13 cellular contexts compared by ENCODE assay signal in the genomic region with DNA sequence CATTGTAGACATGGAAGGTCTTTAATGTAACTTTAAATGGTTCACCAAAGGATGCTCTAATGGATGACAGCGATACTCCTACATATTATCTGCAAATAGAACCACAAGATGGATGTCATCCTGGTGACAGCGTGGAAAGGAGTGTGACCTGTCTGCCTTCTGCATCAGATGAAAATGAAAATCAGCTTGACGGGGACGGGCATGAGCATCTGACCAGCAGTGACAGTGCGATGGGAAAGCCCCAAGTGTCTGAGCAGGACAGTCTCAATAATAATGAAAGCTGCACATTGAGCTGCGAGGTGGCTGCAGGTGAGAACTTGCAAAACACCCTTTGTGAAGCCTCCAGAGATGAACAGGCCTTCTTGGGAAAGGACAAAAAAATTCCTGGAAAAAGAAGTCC. TPM values are rescaled to one million over a fixed set of nuclear protein-coding genes. Genes with fewer than 3 reads are reported as not detected.
DNase-seq lines count a peak whose midpoint lies in the region; ATAC-seq and TF ChIP-seq lines count a peak whose summit lies in the region.
"Had no signal": no experiment of that assay in that cellular context is flagged by ENCODE, and none has a peak within 500 bp of the region (broad histone marks: within the 10 kb centered on the region; RNA-seq: fewer than 3 reads in every experiment).

No MANE protein-coding gene starts in this region.

- H3K36me3 Mint-ChIP-seq in activated CD4-positive, alpha-beta memory T cell treated with anti-CD3 and anti-CD28 coated beads for 36 hours: peaks cover 25% of the 10 kb centered on the region
- peaks cover 49% of the 10 kb centered on the region for H3K36me3 Mint-ChIP-seq in activated CD4-positive, alpha-beta memory T cell treated with anti-CD3 and anti-CD28 coated beads, Interleukin-2, amount 10 ng/mL, durations not matched to agents 7 days and 5 days (ENCODE audit: low read depth)
- H3K36me3 Mint-ChIP-seq in osteocyte (ENCODE audit: unreplicated experiment): peaks cover 16% of the 10 kb centered on the region

- ATAC-seq in GM21390 (IDR thresholded peaks at IDR 0.05; ENCODE audit: unreplicated experiment): peak; percentile 97
- peak; percentile 98 for ATAC-seq in HG03108 (IDR thresholded peaks at IDR 0.05; ENCODE audit: unreplicated experiment)

- intact Hi-C loops in activated CD4-positive, alpha-beta memory T cell treated with anti-CD3 and anti-CD28 coated beads for 36 hours (cut with micrococcal nuclease): loop anchor here (1.0 kb wide), 2 partner anchors 11 to 22 kb away; no protein-coding TSS in a partner anchor

- WGBS in tibial nerve, 2 donors: 94% methylated on average over 6 of the region's 6 CpGs

- peaks cover 0 to 31% (median 11%) of the 10 kb centered on the region in 4 donors for H3K4me1 ChIP-seq in tibial nerve

- H3K9me3 Mint-ChIP-seq in activated CD4-positive, alpha-beta memory T cell treated with anti-CD3 and anti-CD28 coated beads for 36 hours: peaks cover 6% of the 10 kb centered on the region
- H3K9me3 Mint-ChIP-seq in activated CD4-positive, alpha-beta memory T cell treated with anti-CD3 and anti-CD28 coated beads, Interleukin-2, amount 10 ng/mL, durations not matched to agents 7 days and 5 days: peaks cover 7% of the 10 kb centered on the region
- H3K9me3 Mint-ChIP-seq in osteocyte (ENCODE audit: unreplicated experiment): no peaks in the 10 kb centered on the region

- H3K27me3 Mint-ChIP-seq in activated CD4-positive, alpha-beta memory T cell treated with anti-CD3 and anti-CD28 coated beads for 36 hours: no peaks in the 10 kb centered on the region
- no peaks in the 10 kb centered on the region for H3K27me3 Mint-ChIP-seq in activated CD4-positive, alpha-beta memory T cell treated with anti-CD3 and anti-CD28 coated beads, Interleukin-2, amount 10 ng/mL, durations not matched to agents 7 days and 5 days
- no peaks in the 10 kb centered on the region for H3K27me3 Mint-ChIP-seq in osteocyte (ENCODE audit: unreplicated experiment)

- H3K36me3 ChIP-seq in tibial nerve: peaks cover 0 to 20% (median 4%) of the 10 kb centered on the region in 3 donors

- no peak for TF ChIP-seq EP300 in tibial nerve (IDR thresholded peaks at IDR 0.05)

- CTCF ChIA-PET in activated CD4-positive, alpha-beta memory T cell treated with anti-CD3 and anti-CD28 coated beads for 36 hours (lab: Charles Lee): interaction anchor here (0.6 to 1.0 kb wide), 3 partner anchors 10 to 56 kb away, joined by 3 to 4 read pairs (median 3); no protein-coding TSS in a partner anchor
- CTCF ChIA-PET in activated CD4-positive, alpha-beta memory T cell treated with anti-CD3 and anti-CD28 coated beads, Interleukin-2, amount 10 ng/mL, durations not matched to agents 7 days and 5 days (lab: Charles Lee): interaction anchor here (0.7 kb wide), 1 partner anchor 22 kb away, joined by 3 read pairs; no protein-coding TSS in a partner anchor

- TF ChIP-seq POLR2A in tibial nerve (IDR thresholded peaks at IDR 0.05): no peak

- H3K4me3 ChIP-seq in tibial nerve: no peak overlapping the region
- H3K4me3 ChIP-seq: esophagus muscularis mucosa had no signal

- peak; percentile 65 for DNase-seq in activated CD4-positive, alpha-beta memory T cell treated with anti-CD3 and anti-CD28 coated beads for 36 hours
- DNase-seq in activated CD4-positive, alpha-beta memory T cell treated with anti-CD3 and anti-CD28 coated beads, Interleukin-2, amount 10 ng/mL, durations not matched to agents 7 days and 5 days: no peak
- no peak for DNase-seq in osteocyte (ENCODE audit: extremely low spot score, unreplicated experiment)
- no peak for DNase-seq in tibial nerve (ENCODE audit: low spot score in 2 of 2)
- no peak for DNase-seq in NOMO-1 (lab: John Stamatoyannopoulos, UW; ENCODE audit: unreplicated experiment in 2 of 2)
- no peak for DNase-seq in hepatic stellate cell (ENCODE audit: low spot score)
- DNase-seq: amygdala, mammary epithelial cell, NCI-H187 treated with DMSO at 0.1 percent for 48 hours had no signal

- TF ChIP-seq CTCF in osteocyte (IDR thresholded peaks at IDR 0.05): no peak
- TF ChIP-seq CTCF in tibial nerve (IDR thresholded peaks at IDR 0.05): no peak

- peaks cover 0 to 6% (median 0%) of the 10 kb centered on the region in 4 donors for H3K9me3 ChIP-seq in tibial nerve
- H3K9me3 ChIP-seq: esophagus muscularis mucosa had no signal

- H3K27ac Mint-ChIP-seq in activated CD4-positive, alpha-beta memory T cell treated with anti-CD3 and anti-CD28 coated beads for 36 hours: peak overlapping the region; percentile 71
- H3K27ac Mint-ChIP-seq in activated CD4-positive, alpha-beta memory T cell treated with anti-CD3 and anti-CD28 coated beads, Interleukin-2, amount 10 ng/mL, durations not matched to agents 7 days and 5 days: no peak overlapping the region
- peak overlapping the region; percentile 66 for H3K27ac Mint-ChIP-seq in osteocyte (ENCODE audit: unreplicated experiment)
- H3K27ac Mint-ChIP-seq: T-helper 2 cell treated with Interferon-gamma antibody and Interleukin-4, amounts not matched to agents 5 μg/mL and 100 μg/mL, for 36 hours had no signal

- H3K4me3 Mint-ChIP-seq in activated CD4-positive, alpha-beta memory T cell treated with anti-CD3 and anti-CD28 coated beads for 36 hours: no peak overlapping the region
- H3K4me3 Mint-ChIP-seq in activated CD4-positive, alpha-beta memory T cell treated with anti-CD3 and anti-CD28 coated beads, Interleukin-2, amount 10 ng/mL, durations not matched to agents 7 days and 5 days: no peak overlapping the region
- H3K4me3 Mint-ChIP-seq in osteocyte (ENCODE audit: unreplicated experiment): no peak overlapping the region
- H3K4me3 Mint-ChIP-seq: T-helper 2 cell treated with Interferon-gamma antibody and Interleukin-4, amounts not matched to agents 5 μg/mL and 100 μg/mL, for 36 hours had no signal

- POLR2A ChIA-PET in activated CD4-positive, alpha-beta memory T cell treated with anti-CD3 and anti-CD28 coated beads for 36 hours (lab: Charles Lee): no interaction called here
- POLR2A ChIA-PET in activated CD4-positive, alpha-beta memory T cell treated with anti-CD3 and anti-CD28 coated beads, Interleukin-2, amount 10 ng/mL, durations not matched to agents 7 days and 5 days (lab: Charles Lee): no interaction called here

- no peaks in the 10 kb centered on the region for H3K27me3 ChIP-seq in tibial nerve
- H3K27me3 ChIP-seq: esophagus muscularis mucosa had no signal

- no peak overlapping the region for H3K27ac ChIP-seq in tibial nerve

- peaks cover 50% of the 10 kb centered on the region for H3K4me1 Mint-ChIP-seq in activated CD4-positive, alpha-beta memory T cell treated with anti-CD3 and anti-CD28 coated beads for 36 hours (ENCODE audit: low read depth)
- H3K4me1 Mint-ChIP-seq in activated CD4-positive, alpha-beta memory T cell treated with anti-CD3 and anti-CD28 coated beads, Interleukin-2, amount 10 ng/mL, durations not matched to agents 7 days and 5 days: peaks cover 31% of the 10 kb centered on the region
- H3K4me1 Mint-ChIP-seq in osteocyte (ENCODE audit: unreplicated experiment): peaks cover 72% of the 10 kb centered on the region

RNA-seq across cellular contexts. Expression of a gene that starts 25.2 kb away (rescaled TPM):
- 10 to 100 TPM; 25.9 TPM for total RNA-seq in activated CD4-positive, alpha-beta memory T cell treated with anti-CD3 and anti-CD28 coated beads for 36 hours
- 10 to 100 TPM; 36.2 to 39.3 TPM for total RNA-seq in activated CD4-positive, alpha-beta memory T cell treated with anti-CD3 and anti-CD28 coated beads, Interleukin-2, amount 10 ng/mL, durations not matched to agents 7 days and 5 days
- 26.8 and 32.9 TPM in 2 replicates for total RNA-seq in osteocyte
- total RNA-seq in tibial nerve: 10 to 100 TPM; 16.5 to 20.3 (median 17.9) TPM

RNA-seq across cellular contexts. Expression of a gene that starts 25.4 kb away (rescaled TPM):
- total RNA-seq in activated CD4-positive, alpha-beta memory T cell treated with anti-CD3 and anti-CD28 coated beads for 36 hours: 10 to 100 TPM; 13.6 to 14.5 TPM
- 1 to 10 TPM; 7.4 to 9.0 TPM for total RNA-seq in activated CD4-positive, alpha-beta memory T cell treated with anti-CD3 and anti-CD28 coated beads, Interleukin-2, amount 10 ng/mL, durations not matched to agents 7 days and 5 days
- total RNA-seq in osteocyte (11.5 and 12.5 TPM in 2 replicates), tibial nerve (1 to 10 TPM; 4.2 to 8.8 (median 7.6) TPM)
